ENCODE assay signal across 20 cellular contexts in genomic region chr12:42448841-42449240, GRCh38.
A peak's percentile ranks its signal among the peaks of the same experiment; 100 is the strongest.
DNase-seq lines count a peak whose midpoint lies in the region; ATAC-seq, FAIRE-seq and TF ChIP-seq lines count a peak whose summit lies in the region.
"Had no signal": no experiment of that assay in that cellular context is flagged by ENCODE, and none has a peak within 500 bp of the region (broad histone marks: within the 10 kb centered on the region; RNA-seq: fewer than 3 reads in every experiment).

No MANE protein-coding gene starts in this region.

- peaks cover 61% of the 10 kb centered on the region for H3K36me3 Mint-ChIP-seq in stimulated activated memory B cell treated with anti-CD40 and anti-IgM and Interleukin-4, amounts not matched to agents 10 μg/mL and 1 μg/mL and 100 μg/mL, for 72 hours
- H3K36me3 Mint-ChIP-seq in osteocyte (ENCODE audit: unreplicated experiment) = peaks cover 29% of the 10 kb centered on the region

- no peak overlapping the region for H3K4me3 Mint-ChIP-seq in stimulated activated memory B cell treated with anti-CD40 and anti-IgM and Interleukin-4, amounts not matched to agents 10 μg/mL and 1 μg/mL and 100 μg/mL, for 72 hours
- no peak overlapping the region for H3K4me3 Mint-ChIP-seq in osteocyte (ENCODE audit: unreplicated experiment)
- H3K4me3 Mint-ChIP-seq: CD4-positive, CD25-positive, alpha-beta regulatory T cell; GM23338 had no signal

- no peak for TF ChIP-seq CTCF in osteocyte (IDR thresholded peaks at IDR 0.05)

- H3K27me3 Mint-ChIP-seq in stimulated activated memory B cell treated with anti-CD40 and anti-IgM and Interleukin-4, amounts not matched to agents 10 μg/mL and 1 μg/mL and 100 μg/mL, for 72 hours = no peaks in the 10 kb centered on the region
- H3K27me3 Mint-ChIP-seq in osteocyte (ENCODE audit: unreplicated experiment) = no peaks in the 10 kb centered on the region
- H3K27me3 Mint-ChIP-seq: CD4-positive, CD25-positive, alpha-beta regulatory T cell; IgD-negative memory B cell had no signal

- H3K4me1 Mint-ChIP-seq in stimulated activated memory B cell treated with anti-CD40 and anti-IgM and Interleukin-4, amounts not matched to agents 10 μg/mL and 1 μg/mL and 100 μg/mL, for 72 hours = peaks cover 71% of the 10 kb centered on the region
- peaks cover 31% of the 10 kb centered on the region for H3K4me1 Mint-ChIP-seq in osteocyte (ENCODE audit: unreplicated experiment)
- H3K4me1 Mint-ChIP-seq: CD4-positive, CD25-positive, alpha-beta regulatory T cell had no signal

- peaks cover 5% of the 10 kb centered on the region for H3K9me3 Mint-ChIP-seq in stimulated activated memory B cell treated with anti-CD40 and anti-IgM and Interleukin-4, amounts not matched to agents 10 μg/mL and 1 μg/mL and 100 μg/mL, for 72 hours
- peaks cover 11% of the 10 kb centered on the region for H3K9me3 Mint-ChIP-seq in osteocyte (ENCODE audit: unreplicated experiment)

- ATAC-seq in stimulated activated memory B cell treated with anti-CD40 and anti-IgM and Interleukin-4, amounts not matched to agents 10 μg/mL and 1 μg/mL and 100 μg/mL, for 72 hours = no peak

- DNase-seq in HK-2 (ENCODE audit: unreplicated experiment) (peak; percentile 42), RCC 7860 (ENCODE audit: low spot score) (peak; percentile 54), iris pigment epithelial cell (ENCODE audit: low read depth) (peak; percentile 41), cerebellum (ENCODE audit: low spot score) (no peak), osteocyte (ENCODE audit: extremely low spot score, unreplicated experiment) (no peak), mesenteric fat pad (ENCODE audit: low spot score) (no peak)
- DNase-seq: CD4-positive, CD25-positive, alpha-beta regulatory T cell; DMS79; NCI-H1048; NCI-H1436 treated with DMSO at 0.1 percent for 48 hours; NCI-H2029 treated with DMSO at 0.1 percent for 48 hours; NCI-H226; NCI-H510A treated with DMSO at 0.1 percent for 48 hours; NCI-H748 treated with DMSO at 0.1 percent for 48 hours; SHP77; SW 1271 had no signal

- FAIRE-seq in RCC 7860 (lab: Jason Lieb, UNC) = no peak
- FAIRE-seq: GM12891 had no signal

- peak overlapping the region; percentile 20 for H3K27ac Mint-ChIP-seq in stimulated activated memory B cell treated with anti-CD40 and anti-IgM and Interleukin-4, amounts not matched to agents 10 μg/mL and 1 μg/mL and 100 μg/mL, for 72 hours
- H3K27ac Mint-ChIP-seq in osteocyte (ENCODE audit: unreplicated experiment) = no peak overlapping the region
- H3K27ac Mint-ChIP-seq: GM23338 had no signal

Comparison
In these comparisons a context has a peak if more than half of its experiments do, and no peak if none do; other contexts are left out.
1. DNase-seq: peak in HK-2 (single experiment), RCC 7860 (single experiment) and iris pigment epithelial cell (single experiment); none in cerebellum (single experiment), osteocyte (single experiment) and mesenteric fat pad (single experiment).